Comparison of ENCODE assay signal across 7 cellular contexts in genomic region chr5:148238395-148238794, GRCh38. TPM values are rescaled to one million over a fixed set of nuclear protein-coding genes. Genes with fewer than 3 reads are reported as not detected.
"Had no signal": no experiment of that assay in that cellular context is flagged by ENCODE, and none has a peak within 500 bp of the region (broad histone marks: within the 10 kb centered on the region; RNA-seq: fewer than 3 reads in every experiment).

TSS of gene MARCOL (plus strand) at chr5:148238525. CDS start at chr5:148238598, 73 bp downstream.

- H2AFZ ChIP-seq: GM23338 had no signal

- H3K4me3 Mint-ChIP-seq: GM23338, H9 had no signal

- DNase-seq: H9, HCEC 1CT, IMR-90 had no signal

- H3K4me2 ChIP-seq: GM23338 had no signal

- H3K4me1 Mint-ChIP-seq: GM23338, H9 had no signal

- H3K27ac Mint-ChIP-seq: GM23338, H9 had no signal

- H3K4me3 ChIP-seq: GM23338, K562 had no signal

- H3K9me3 Mint-ChIP-seq: GM23338, H9 had no signal

RNA-seq across cellular contexts. Expression of gene MARCOL, which starts in this region (rescaled TPM):
- total RNA-seq: GM23338, H1, H9, HT-29, IMR-90, K562 had no signal
